25 cellular contexts compared by ENCODE assay signal in the genomic region with DNA sequence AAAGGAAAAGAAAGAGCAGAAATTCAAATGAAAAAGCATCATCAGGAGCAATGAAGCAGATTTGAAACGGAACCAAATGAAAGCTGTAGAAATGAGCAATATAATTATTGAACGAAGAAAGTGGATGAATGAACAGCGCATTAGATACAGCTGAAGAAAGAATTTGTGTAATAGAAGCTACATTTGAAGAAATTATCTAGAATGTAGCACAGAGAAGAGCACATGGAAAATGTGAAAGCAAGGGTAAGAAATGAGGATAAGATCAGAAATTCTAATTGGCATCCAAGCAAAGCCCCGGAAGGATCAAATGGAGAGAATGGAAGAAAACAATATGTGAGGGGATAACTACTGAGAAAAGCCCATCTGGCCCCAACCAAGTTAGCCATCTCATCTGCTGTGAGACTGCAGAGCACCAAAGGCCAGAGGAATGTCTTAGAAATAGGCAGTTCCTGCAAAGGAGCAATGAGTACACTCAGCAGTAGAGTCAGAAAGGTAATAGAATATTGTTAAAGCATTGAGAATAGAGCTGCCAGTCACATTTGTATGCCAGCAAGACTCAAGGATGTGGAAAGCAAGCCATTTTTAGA. TPM values are rescaled to one million over a fixed set of nuclear protein-coding genes. Genes with fewer than 3 reads are reported as not detected.
DNase-seq lines count a peak whose midpoint lies in the region; ATAC-seq, FAIRE-seq and TF ChIP-seq lines count a peak whose summit lies in the region.
"Had no signal": no experiment of that assay in that cellular context is flagged by ENCODE, and none has a peak within 500 bp of the region (broad histone marks: within the 10 kb centered on the region; RNA-seq: fewer than 3 reads in every experiment).

No MANE protein-coding gene starts in this region.

- peaks cover 60% of the 10 kb centered on the region for H3K4me1 Mint-ChIP-seq in T-helper 2 cell treated with Interferon-gamma antibody and Interleukin-4, amounts not matched to agents 5 μg/mL and 100 μg/mL, for 36 hours (ENCODE audit: low read depth)
- H3K4me1 Mint-ChIP-seq in Caco-2 (ENCODE audit: low read depth, unreplicated experiment) (no peaks in the 10 kb centered on the region), natural killer cell (peaks cover 61 to 69% of the 10 kb centered on the region in 2 donors)
- peaks cover 41% of the 10 kb centered on the region for H3K4me1 Mint-ChIP-seq in activated T-helper 17 cell treated with anti-CD3 and anti-CD28 coated beads, Interleukin-2, amount 50 U/mL, for 72 hours

- H3K36me3 Mint-ChIP-seq in T-helper 2 cell treated with Interferon-gamma antibody and Interleukin-4, amounts not matched to agents 5 μg/mL and 100 μg/mL, for 36 hours (ENCODE audit: low read depth): peaks cover 83% of the 10 kb centered on the region
- H3K36me3 Mint-ChIP-seq in Caco-2 (ENCODE audit: insufficient read depth, unreplicated experiment) (peaks cover 78% of the 10 kb centered on the region), natural killer cell (peaks cover 12% of the 10 kb centered on the region)
- H3K36me3 Mint-ChIP-seq in activated T-helper 17 cell treated with anti-CD3 and anti-CD28 coated beads, Interleukin-2, amount 50 U/mL, for 72 hours (ENCODE audit: low read depth): peaks cover 91% of the 10 kb centered on the region

- no peak overlapping the region for H3K4me3 Mint-ChIP-seq in T-helper 2 cell treated with Interferon-gamma antibody and Interleukin-4, amounts not matched to agents 5 μg/mL and 100 μg/mL, for 36 hours
- H3K4me3 Mint-ChIP-seq in Caco-2 (ENCODE audit: unreplicated experiment) (no peak overlapping the region), natural killer cell (peak overlapping the region; percentile 17)
- no peak overlapping the region for H3K4me3 Mint-ChIP-seq in activated T-helper 17 cell treated with anti-CD3 and anti-CD28 coated beads, Interleukin-2, amount 50 U/mL, for 72 hours
- H3K4me3 Mint-ChIP-seq: stimulated activated memory B cell treated with anti-CD40 and anti-IgM and Interleukin-4, amounts not matched to agents 10 μg/mL and 1 μg/mL and 100 μg/mL, for 72 hours had no signal

- FAIRE-seq in RCC 7860 (lab: Jason Lieb, UNC): no peak
- FAIRE-seq: D721Med, keratinocyte had no signal

- H3K27ac Mint-ChIP-seq in T-helper 2 cell treated with Interferon-gamma antibody and Interleukin-4, amounts not matched to agents 5 μg/mL and 100 μg/mL, for 36 hours: peak overlapping the region; percentile 99
- H3K27ac Mint-ChIP-seq in Caco-2 (ENCODE audit: unreplicated experiment) (no peak overlapping the region), natural killer cell (peak overlapping the region; percentile 91 to 93)
- peak overlapping the region; percentile 1 for H3K27ac Mint-ChIP-seq in activated T-helper 17 cell treated with anti-CD3 and anti-CD28 coated beads, Interleukin-2, amount 50 U/mL, for 72 hours
- H3K27ac Mint-ChIP-seq: stimulated activated memory B cell treated with anti-CD40 and anti-IgM and Interleukin-4, amounts not matched to agents 10 μg/mL and 1 μg/mL and 100 μg/mL, for 72 hours had no signal

- intact Hi-C loops in Caco-2 (cut with micrococcal nuclease; ENCODE audit: unreplicated experiment) (no loop called here), natural killer cell (cut with micrococcal nuclease) (no loop called here)

- in situ Hi-C loops in G401 (cut with HindIII; ENCODE audit: low sequenced_read_pairs): no loop called here

- no peaks in the 10 kb centered on the region for H3K27me3 Mint-ChIP-seq in T-helper 2 cell treated with Interferon-gamma antibody and Interleukin-4, amounts not matched to agents 5 μg/mL and 100 μg/mL, for 36 hours (ENCODE audit: low read depth)
- H3K27me3 Mint-ChIP-seq in Caco-2 (ENCODE audit: insufficient read depth, unreplicated experiment) (no peaks in the 10 kb centered on the region), natural killer cell (ENCODE audit: low read depth in 2 of 2) (no peaks in the 10 kb centered on the region)
- no peaks in the 10 kb centered on the region for H3K27me3 Mint-ChIP-seq in activated T-helper 17 cell treated with anti-CD3 and anti-CD28 coated beads, Interleukin-2, amount 50 U/mL, for 72 hours
- H3K27me3 Mint-ChIP-seq: stimulated activated memory B cell treated with anti-CD40 and anti-IgM and Interleukin-4, amounts not matched to agents 10 μg/mL and 1 μg/mL and 100 μg/mL, for 72 hours had no signal

- peaks cover 11% of the 10 kb centered on the region for H3K9me3 Mint-ChIP-seq in T-helper 2 cell treated with Interferon-gamma antibody and Interleukin-4, amounts not matched to agents 5 μg/mL and 100 μg/mL, for 36 hours
- H3K9me3 Mint-ChIP-seq in Caco-2 (ENCODE audit: unreplicated experiment): no peaks in the 10 kb centered on the region
- peaks cover 5% of the 10 kb centered on the region for H3K9me3 Mint-ChIP-seq in activated T-helper 17 cell treated with anti-CD3 and anti-CD28 coated beads, Interleukin-2, amount 50 U/mL, for 72 hours
- peaks cover 0 to 6% of the 10 kb centered on the region in 2 donors for H3K9me3 Mint-ChIP-seq in natural killer cell

- H3K4me3 ChIP-seq in Caco-2 (ENCODE audit: low read depth, low read length): no peak overlapping the region
- H3K4me3 ChIP-seq: body of pancreas, esophagus squamous epithelium, lower lobe of right lung, prostate gland, thoracic aorta had no signal

- TF ChIP-seq CTCF in Caco-2 (IDR thresholded peaks at IDR 0.05; ENCODE audit: insufficient read depth in 1 of 2, low read depth in 1 of 2, low read length in 1 of 2, severe bottlenecking in 1 of 2, unreplicated experiment in 1 of 2) (no peak), natural killer cell (IDR thresholded peaks at IDR 0.05) (no peak)

- no peaks in the 10 kb centered on the region for H3K4me1 ChIP-seq in Caco-2
- H3K4me1 ChIP-seq: prostate gland had no signal

- H3K9me3 ChIP-seq in Caco-2: peaks cover 5% of the 10 kb centered on the region; the same call in 1 of the 2 replicates
- H3K9me3 ChIP-seq: body of pancreas, esophagus squamous epithelium, lower lobe of right lung, prostate gland, thoracic aorta had no signal

- no peak for DNase-seq in T-helper 2 cell treated with Interferon-gamma antibody and Interleukin-4, amounts not matched to agents 5 μg/mL and 100 μg/mL, for 36 hours (ENCODE audit: low spot score)
- DNase-seq in T-helper 2 cell: no peak
- no peak for DNase-seq in Caco-2
- DNase-seq in natural killer cell: no peak
- DNase-seq in RCC 7860 (ENCODE audit: low spot score): no peak
- DNase-seq in G401 (ENCODE audit: low spot score): no peak
- no peak for DNase-seq in medulla oblongata (ENCODE audit: extremely low spot score)
- DNase-seq: activated CD4-positive, alpha-beta T cell treated with anti-CD3 and anti-CD28 coated beads, Interleukin-2, amount 50 U/mL, for 1 hour; activated T-cell treated with anti-CD3 and anti-CD28 coated beads for 4 hours; body of pancreas; effector CD8-positive, alpha-beta T cell; esophagus squamous epithelium; GOT3; lower lobe of right lung; NCI-H1105 treated with DMSO at 0.1 percent for 48 hours; NCI-H2029 treated with DMSO at 0.1 percent for 48 hours; NCI-H82; OCI-M1; Right ventricle myocardium superior had no signal

- no peak for ATAC-seq in activated T-helper 17 cell treated with anti-CD3 and anti-CD28 coated beads, Interleukin-2, amount 50 U/mL, for 72 hours (replicated peaks)
- ATAC-seq in natural killer cell: no peak
- ATAC-seq: body of pancreas; lower lobe of right lung; stimulated activated memory B cell treated with anti-CD40 and anti-IgM and Interleukin-4, amounts not matched to agents 10 μg/mL and 1 μg/mL and 100 μg/mL, for 72 hours had no signal

- H3K27me3 ChIP-seq in Caco-2 (replicated peaks; ENCODE audit: control insufficient read depth, insufficient read depth, low read length): no peaks in the 10 kb centered on the region
- H3K27me3 ChIP-seq: body of pancreas, esophagus squamous epithelium had no signal

- H3K36me3 ChIP-seq in Caco-2 (ENCODE audit: control insufficient read depth, insufficient read depth, low read length): peaks cover 3% of the 10 kb centered on the region

- CTCF ChIA-PET in Caco-2 (lab: Charles Lee): interaction anchor here (0.6 kb wide), 1 partner anchor 24 kb away, joined by 5 read pairs; no protein-coding TSS in a partner anchor

- POLR2A ChIA-PET in Caco-2 (lab: Charles Lee): no interaction called here

- TSS peak; percentile 12 for BruUV-seq in Caco-2 (replicated peaks; lab: Mats Ljungman, UMichigan)

RNA-seq across cellular contexts. Expression of a gene that starts 51.9 kb away (rescaled TPM):
- 94.7 and 104 TPM in 2 replicates for total RNA-seq in Caco-2 (2022)
- 100 to 1,000 TPM; 115 to 118 TPM for total RNA-seq in activated T-helper 17 cell treated with anti-CD3 and anti-CD28 coated beads, Interleukin-2, amount 50 U/mL, for 72 hours
- 100 to 1,000 TPM; 269 to 291 (median 270) TPM for total RNA-seq in natural killer cell
- total RNA-seq in G401 (2014; rRNA removed; shearing (Covaris generic)): 10.5 and 19.0 TPM in 2 replicates
